Comparison of ENCODE assay signal across 38 cellular contexts in genomic region chr2:43800894-43801293, GRCh38. TPM values are rescaled to one million over a fixed set of nuclear protein-coding genes. Genes with fewer than 3 reads are reported as not detected.
"Had no signal": no experiment of that assay in that cellular context is flagged by ENCODE, and none has a peak within 500 bp of the region (broad histone marks: within the 10 kb centered on the region; RNA-seq: fewer than 3 reads in every experiment).

No MANE protein-coding gene starts in this region.

- H3K36me3 Mint-ChIP-seq: activated naive CD4-positive, alpha-beta T cell treated with anti-CD3 and anti-CD28 coated beads, Interleukin-2, amount 10 ng/mL, durations not matched to agents 7 days and 5 days had no signal

- H3K9me3 Mint-ChIP-seq: activated B cell treated with CpG ODN at 0.5 μM for 24 hours; activated CD4-positive, alpha-beta memory T cell treated with anti-CD3 and anti-CD28 coated beads for 36 hours; activated naive CD4-positive, alpha-beta T cell treated with anti-CD3 and anti-CD28 coated beads, Interleukin-2, amount 10 ng/mL, durations not matched to agents 7 days and 5 days; activated naive CD8-positive, alpha-beta T cell treated with anti-CD3 and anti-CD28 coated beads, Interleukin-2, amount 50 U/mL, for 24 hours; activated T-cell treated with anti-CD3 and anti-CD28 coated beads, Interleukin-2, amount 50 U/mL, for 4 hours; activated T-helper 1 cell treated with anti-CD3 and anti-CD28 coated beads, Interleukin-12 subunit alpha, Interleukin-12 subunit beta, Interleukin-2, Interleukin-4 antibody, amounts not matched to agents 30 ng/mL and 10 ng/mL and 1 ng/mL, durations not matched to agents 14 hours and 24 hours and 36 hours had no signal

- H3K4me3 Mint-ChIP-seq: activated B cell treated with CpG ODN at 0.5 μM for 24 hours; activated CD4-positive, alpha-beta memory T cell treated with anti-CD3 and anti-CD28 coated beads for 36 hours; activated naive CD4-positive, alpha-beta T cell treated with anti-CD3 and anti-CD28 coated beads, Interleukin-2, amount 10 ng/mL, durations not matched to agents 7 days and 5 days; activated naive CD8-positive, alpha-beta T cell; activated naive CD8-positive, alpha-beta T cell treated with anti-CD3 and anti-CD28 coated beads, Interleukin-2, amount 50 U/mL, for 24 hours; activated T-cell treated with anti-CD3 and anti-CD28 coated beads, Interleukin-2, amount 50 U/mL, for 4 hours; activated T-helper 1 cell treated with anti-CD3 and anti-CD28 coated beads, Interleukin-12 subunit alpha, Interleukin-12 subunit beta, Interleukin-2, Interleukin-4 antibody, amounts not matched to agents 30 ng/mL and 10 ng/mL and 1 ng/mL, durations not matched to agents 14 hours and 24 hours and 36 hours had no signal

- H3K4me1 Mint-ChIP-seq: activated B cell treated with CpG ODN at 0.5 μM for 24 hours; activated naive CD4-positive, alpha-beta T cell treated with anti-CD3 and anti-CD28 coated beads, Interleukin-2, amount 10 ng/mL, durations not matched to agents 7 days and 5 days; activated naive CD8-positive, alpha-beta T cell treated with anti-CD3 and anti-CD28 coated beads, Interleukin-2, amount 50 U/mL, for 24 hours had no signal

- ATAC-seq: activated naive CD8-positive, alpha-beta T cell treated with anti-CD3 and anti-CD28 coated beads, Interleukin-2, amount 50 U/mL, for 24 hours; activated T-cell treated with anti-CD3 and anti-CD28 coated beads, Interleukin-2, amount 50 U/mL, for 4 hours; PC-3; Right ventricle myocardium inferior had no signal

- DNase-seq: activated B cell treated with CpG ODN at 0.5 μM for 24 hours; activated CD4-positive, alpha-beta memory T cell treated with anti-CD3 and anti-CD28 coated beads for 36 hours; activated CD4-positive, alpha-beta T cell treated with anti-CD3 and anti-CD28 coated beads for 4 hours; activated CD4-positive, alpha-beta T cell treated with anti-CD3 and anti-CD28 coated beads, Interleukin-2, amount 50 U/mL, for 1 hour; activated CD4-positive, CD25-positive, alpha-beta regulatory T cell treated with anti-CD3 and anti-CD28 coated beads, Interleukin-2, amount 50 U/mL, for 72 hours; activated CD8-positive, alpha-beta memory T cell treated with anti-CD3 and anti-CD28 coated beads, Interleukin-2, amount 50 U/mL, for 4 hours; activated effector memory CD4-positive, alpha-beta T cell treated with Interleukin-2 at 50 U/mL for 16 hours; activated naive CD4-positive, alpha-beta T cell treated with anti-CD3 and anti-CD28 coated beads, Interleukin-2, amount 10 ng/mL, durations not matched to agents 7 days and 5 days; activated naive CD8-positive, alpha-beta T cell treated with anti-CD3 and anti-CD28 coated beads, Interleukin-2, amount 50 U/mL, for 24 hours; activated T-cell treated with anti-CD3 and anti-CD28 coated beads for 4 hours; activated T-cell treated with anti-CD3 and anti-CD28 coated beads, Interleukin-2, amount 50 U/mL, for 4 hours; anterior cingulate cortex; brain microvascular endothelial cell; central memory CD4-positive, alpha-beta T cell; Kasumi-1; KG1; MG63; NCI-H1048; NCI-H1105 treated with DMSO at 0.1 percent for 48 hours; NCI-H1436; NCI-H1694 treated with DMSO at 0.1 percent for 48 hours; NCI-H2029; NCI-H510A; NCI-H526; NCI-H748 treated with DMSO at 0.1 percent for 48 hours; NK-92 treated with Interleukin-12 subunit alpha and Interleukin-12 subunit beta, amount 100 ng/mL, for 24 hours; PC-3; Peyer's patch; SIG-M5; SW 1271; T-helper 1 cell; T1000 had no signal

- H3K27me3 Mint-ChIP-seq: activated B cell treated with CpG ODN at 0.5 μM for 24 hours; activated CD4-positive, alpha-beta memory T cell treated with anti-CD3 and anti-CD28 coated beads for 36 hours; activated naive CD4-positive, alpha-beta T cell treated with anti-CD3 and anti-CD28 coated beads, Interleukin-2, amount 10 ng/mL, durations not matched to agents 7 days and 5 days; activated naive CD8-positive, alpha-beta T cell; activated naive CD8-positive, alpha-beta T cell treated with anti-CD3 and anti-CD28 coated beads, Interleukin-2, amount 50 U/mL, for 24 hours had no signal

- H3K27ac Mint-ChIP-seq: activated B cell treated with CpG ODN at 0.5 μM for 24 hours; activated CD4-positive, alpha-beta memory T cell treated with anti-CD3 and anti-CD28 coated beads for 36 hours; activated naive CD4-positive, alpha-beta T cell treated with anti-CD3 and anti-CD28 coated beads, Interleukin-2, amount 10 ng/mL, durations not matched to agents 7 days and 5 days; activated naive CD8-positive, alpha-beta T cell; activated naive CD8-positive, alpha-beta T cell treated with anti-CD3 and anti-CD28 coated beads, Interleukin-2, amount 50 U/mL, for 24 hours; activated T-helper 1 cell treated with anti-CD3 and anti-CD28 coated beads, Interleukin-12 subunit alpha, Interleukin-12 subunit beta, Interleukin-2, Interleukin-4 antibody, amounts not matched to agents 30 ng/mL and 10 ng/mL and 1 ng/mL, durations not matched to agents 14 hours and 24 hours and 36 hours had no signal

RNA-seq across cellular contexts. Expression of gene ABCG5, which starts 37.7 kb away (rescaled TPM):
- total RNA-seq: activated B cell treated with CpG ODN at 0.5 μM for 24 hours; activated CD4-positive, alpha-beta memory T cell treated with anti-CD3 and anti-CD28 coated beads for 36 hours; activated T-cell treated with anti-CD3 and anti-CD28 coated beads, Interleukin-2, amount 50 U/mL, for 4 hours; activated T-helper 1 cell treated with anti-CD3 and anti-CD28 coated beads, Interleukin-12 subunit alpha, Interleukin-12 subunit beta, Interleukin-2, Interleukin-4 antibody, amounts not matched to agents 30 ng/mL and 10 ng/mL and 1 ng/mL, durations not matched to agents 14 hours and 24 hours and 36 hours; cerebellum; PC-3; Right ventricle myocardium inferior; T-helper 2 cell treated with Interferon-gamma antibody and Interleukin-4, amounts not matched to agents 100 ng/mL and 5 ng/mL, for 36 hours had no signal

RNA-seq across cellular contexts. Expression of gene ABCG8, which starts 37.9 kb away (rescaled TPM):
- total RNA-seq: activated B cell treated with CpG ODN at 0.5 μM for 24 hours; activated CD4-positive, alpha-beta memory T cell treated with anti-CD3 and anti-CD28 coated beads for 36 hours; PC-3; SK-MEL-5; T-helper 2 cell treated with Interferon-gamma antibody and Interleukin-4, amounts not matched to agents 100 ng/mL and 5 ng/mL, for 36 hours had no signal
